ENCODE assay signal across 1 cellular context in the genomic region with DNA sequence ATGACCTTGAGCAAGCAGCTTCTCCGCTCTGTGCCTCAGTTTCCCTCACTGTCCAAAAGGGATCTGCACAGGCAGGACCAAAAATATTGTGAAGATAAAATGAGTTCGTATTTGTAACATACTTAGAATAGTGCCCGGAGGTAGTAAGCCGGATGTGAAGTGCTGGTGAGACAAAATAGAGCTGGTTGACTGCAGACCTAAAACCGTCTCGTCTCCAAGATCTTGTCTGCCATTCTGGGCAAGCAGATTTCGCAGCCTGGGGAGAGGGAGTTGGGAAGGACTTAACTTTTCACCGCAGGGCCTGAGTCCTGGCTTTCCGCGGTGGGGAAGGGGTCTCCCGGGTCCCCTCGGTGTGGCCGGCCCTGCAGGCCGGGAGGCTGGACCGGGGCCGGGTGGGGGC.
TF ChIP-seq lines count a peak whose summit lies in the region.

No MANE protein-coding gene starts in this region.

TF ChIP-seq in GM23338, 12 proteins besides CTCF, POLR2A, EP300 and RAD21 (continued from another document):
- TF ChIP-seq, protein P1, sequence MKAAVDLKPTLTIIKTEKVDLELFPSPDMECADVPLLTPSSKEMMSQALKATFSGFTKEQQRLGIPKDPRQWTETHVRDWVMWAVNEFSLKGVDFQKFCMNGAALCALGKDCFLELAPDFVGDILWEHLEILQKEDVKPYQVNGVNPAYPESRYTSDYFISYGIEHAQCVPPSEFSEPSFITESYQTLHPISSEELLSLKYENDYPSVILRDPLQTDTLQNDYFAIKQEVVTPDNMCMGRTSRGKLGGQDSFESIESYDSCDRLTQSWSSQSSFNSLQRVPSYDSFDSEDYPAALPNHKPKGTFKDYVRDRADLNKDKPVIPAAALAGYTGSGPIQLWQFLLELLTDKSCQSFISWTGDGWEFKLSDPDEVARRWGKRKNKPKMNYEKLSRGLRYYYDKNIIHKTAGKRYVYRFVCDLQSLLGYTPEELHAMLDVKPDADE (IDR thresholded peaks at IDR 0.05): no peak
- no peak for TF ChIP-seq CREB1 (CRISPR knock-in tag; IDR thresholded peaks at IDR 0.05; ENCODE audit: low read depth)
- no peak for TF ChIP-seq STAT1 (IDR thresholded peaks at IDR 0.05; ENCODE audit: unreplicated experiment)
- no peak for TF ChIP-seq EZH2phosphoT487 (IDR thresholded peaks at IDR 0.05; ENCODE audit: unreplicated experiment)
- TF ChIP-seq ZNF331 (CRISPR knock-in tag; IDR thresholded peaks at IDR 0.05; ENCODE audit: low read depth): no peak
- TF ChIP-seq, protein P2, sequence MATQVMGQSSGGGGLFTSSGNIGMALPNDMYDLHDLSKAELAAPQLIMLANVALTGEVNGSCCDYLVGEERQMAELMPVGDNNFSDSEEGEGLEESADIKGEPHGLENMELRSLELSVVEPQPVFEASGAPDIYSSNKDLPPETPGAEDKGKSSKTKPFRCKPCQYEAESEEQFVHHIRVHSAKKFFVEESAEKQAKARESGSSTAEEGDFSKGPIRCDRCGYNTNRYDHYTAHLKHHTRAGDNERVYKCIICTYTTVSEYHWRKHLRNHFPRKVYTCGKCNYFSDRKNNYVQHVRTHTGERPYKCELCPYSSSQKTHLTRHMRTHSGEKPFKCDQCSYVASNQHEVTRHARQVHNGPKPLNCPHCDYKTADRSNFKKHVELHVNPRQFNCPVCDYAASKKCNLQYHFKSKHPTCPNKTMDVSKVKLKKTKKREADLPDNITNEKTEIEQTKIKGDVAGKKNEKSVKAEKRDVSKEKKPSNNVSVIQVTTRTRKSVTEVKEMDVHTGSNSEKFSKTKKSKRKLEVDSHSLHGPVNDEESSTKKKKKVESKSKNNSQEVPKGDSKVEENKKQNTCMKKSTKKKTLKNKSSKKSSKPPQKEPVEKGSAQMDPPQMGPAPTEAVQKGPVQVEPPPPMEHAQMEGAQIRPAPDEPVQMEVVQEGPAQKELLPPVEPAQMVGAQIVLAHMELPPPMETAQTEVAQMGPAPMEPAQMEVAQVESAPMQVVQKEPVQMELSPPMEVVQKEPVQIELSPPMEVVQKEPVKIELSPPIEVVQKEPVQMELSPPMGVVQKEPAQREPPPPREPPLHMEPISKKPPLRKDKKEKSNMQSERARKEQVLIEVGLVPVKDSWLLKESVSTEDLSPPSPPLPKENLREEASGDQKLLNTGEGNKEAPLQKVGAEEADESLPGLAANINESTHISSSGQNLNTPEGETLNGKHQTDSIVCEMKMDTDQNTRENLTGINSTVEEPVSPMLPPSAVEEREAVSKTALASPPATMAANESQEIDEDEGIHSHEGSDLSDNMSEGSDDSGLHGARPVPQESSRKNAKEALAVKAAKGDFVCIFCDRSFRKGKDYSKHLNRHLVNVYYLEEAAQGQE (IDR thresholded peaks at IDR 0.05; ENCODE audit: unreplicated experiment): no peak
- TF ChIP-seq, protein P3, sequence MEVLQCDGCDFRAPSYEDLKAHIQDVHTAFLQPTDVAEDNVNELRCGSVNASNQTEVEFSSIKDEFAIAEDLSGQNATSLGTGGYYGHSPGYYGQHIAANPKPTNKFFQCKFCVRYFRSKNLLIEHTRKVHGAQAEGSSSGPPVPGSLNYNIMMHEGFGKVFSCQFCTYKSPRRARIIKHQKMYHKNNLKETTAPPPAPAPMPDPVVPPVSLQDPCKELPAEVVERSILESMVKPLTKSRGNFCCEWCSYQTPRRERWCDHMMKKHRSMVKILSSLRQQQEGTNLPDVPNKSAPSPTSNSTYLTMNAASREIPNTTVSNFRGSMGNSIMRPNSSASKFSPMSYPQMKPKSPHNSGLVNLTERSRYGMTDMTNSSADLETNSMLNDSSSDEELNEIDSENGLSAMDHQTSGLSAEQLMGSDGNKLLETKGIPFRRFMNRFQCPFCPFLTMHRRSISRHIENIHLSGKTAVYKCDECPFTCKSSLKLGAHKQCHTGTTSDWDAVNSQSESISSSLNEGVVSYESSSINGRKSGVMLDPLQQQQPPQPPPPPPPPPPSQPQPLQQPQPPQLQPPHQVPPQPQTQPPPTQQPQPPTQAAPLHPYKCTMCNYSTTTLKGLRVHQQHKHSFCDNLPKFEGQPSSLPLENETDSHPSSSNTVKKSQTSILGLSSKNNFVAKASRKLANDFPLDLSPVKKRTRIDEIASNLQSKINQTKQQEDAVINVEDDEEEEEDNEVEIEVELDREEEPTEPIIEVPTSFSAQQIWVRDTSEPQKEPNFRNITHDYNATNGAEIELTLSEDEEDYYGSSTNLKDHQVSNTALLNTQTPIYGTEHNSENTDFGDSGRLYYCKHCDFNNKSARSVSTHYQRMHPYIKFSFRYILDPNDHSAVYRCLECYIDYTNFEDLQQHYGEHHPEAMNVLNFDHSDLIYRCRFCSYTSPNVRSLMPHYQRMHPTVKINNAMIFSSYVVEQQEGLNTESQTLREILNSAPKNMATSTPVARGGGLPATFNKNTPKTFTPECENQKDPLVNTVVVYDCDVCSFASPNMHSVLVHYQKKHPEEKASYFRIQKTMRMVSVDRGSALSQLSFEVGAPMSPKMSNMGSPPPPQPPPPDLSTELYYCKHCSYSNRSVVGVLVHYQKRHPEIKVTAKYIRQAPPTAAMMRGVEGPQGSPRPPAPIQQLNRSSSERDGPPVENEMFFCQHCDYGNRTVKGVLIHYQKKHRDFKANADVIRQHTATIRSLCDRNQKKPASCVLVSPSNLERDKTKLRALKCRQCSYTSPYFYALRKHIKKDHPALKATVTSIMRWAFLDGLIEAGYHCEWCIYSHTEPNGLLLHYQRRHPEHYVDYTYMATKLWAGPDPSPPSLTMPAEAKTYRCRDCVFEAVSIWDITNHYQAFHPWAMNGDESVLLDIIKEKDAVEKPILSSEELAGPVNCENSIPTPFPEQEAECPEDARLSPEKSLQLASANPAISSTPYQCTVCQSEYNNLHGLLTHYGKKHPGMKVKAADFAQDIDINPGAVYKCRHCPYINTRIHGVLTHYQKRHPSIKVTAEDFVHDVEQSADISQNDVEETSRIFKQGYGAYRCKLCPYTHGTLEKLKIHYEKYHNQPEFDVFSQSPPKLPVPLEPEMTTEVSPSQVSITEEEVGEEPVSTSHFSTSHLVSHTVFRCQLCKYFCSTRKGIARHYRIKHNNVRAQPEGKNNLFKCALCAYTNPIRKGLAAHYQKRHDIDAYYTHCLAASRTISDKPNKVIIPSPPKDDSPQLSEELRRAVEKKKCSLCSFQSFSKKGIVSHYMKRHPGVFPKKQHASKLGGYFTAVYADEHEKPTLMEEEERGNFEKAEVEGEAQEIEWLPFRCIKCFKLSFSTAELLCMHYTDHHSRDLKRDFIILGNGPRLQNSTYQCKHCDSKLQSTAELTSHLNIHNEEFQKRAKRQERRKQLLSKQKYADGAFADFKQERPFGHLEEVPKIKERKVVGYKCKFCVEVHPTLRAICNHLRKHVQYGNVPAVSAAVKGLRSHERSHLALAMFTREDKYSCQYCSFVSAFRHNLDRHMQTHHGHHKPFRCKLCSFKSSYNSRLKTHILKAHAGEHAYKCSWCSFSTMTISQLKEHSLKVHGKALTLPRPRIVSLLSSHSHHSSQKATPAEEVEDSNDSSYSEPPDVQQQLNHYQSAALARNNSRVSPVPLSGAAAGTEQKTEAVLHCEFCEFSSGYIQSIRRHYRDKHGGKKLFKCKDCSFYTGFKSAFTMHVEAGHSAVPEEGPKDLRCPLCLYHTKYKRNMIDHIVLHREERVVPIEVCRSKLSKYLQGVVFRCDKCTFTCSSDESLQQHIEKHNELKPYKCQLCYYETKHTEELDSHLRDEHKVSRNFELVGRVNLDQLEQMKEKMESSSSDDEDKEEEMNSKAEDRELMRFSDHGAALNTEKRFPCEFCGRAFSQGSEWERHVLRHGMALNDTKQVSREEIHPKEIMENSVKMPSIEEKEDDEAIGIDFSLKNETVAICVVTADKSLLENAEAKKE (CRISPR knock-in tag; IDR thresholded peaks at IDR 0.05): no peak
TF ChIP-seq in GM23338: peak in this region for 0.
